In the genomic region with DNA sequence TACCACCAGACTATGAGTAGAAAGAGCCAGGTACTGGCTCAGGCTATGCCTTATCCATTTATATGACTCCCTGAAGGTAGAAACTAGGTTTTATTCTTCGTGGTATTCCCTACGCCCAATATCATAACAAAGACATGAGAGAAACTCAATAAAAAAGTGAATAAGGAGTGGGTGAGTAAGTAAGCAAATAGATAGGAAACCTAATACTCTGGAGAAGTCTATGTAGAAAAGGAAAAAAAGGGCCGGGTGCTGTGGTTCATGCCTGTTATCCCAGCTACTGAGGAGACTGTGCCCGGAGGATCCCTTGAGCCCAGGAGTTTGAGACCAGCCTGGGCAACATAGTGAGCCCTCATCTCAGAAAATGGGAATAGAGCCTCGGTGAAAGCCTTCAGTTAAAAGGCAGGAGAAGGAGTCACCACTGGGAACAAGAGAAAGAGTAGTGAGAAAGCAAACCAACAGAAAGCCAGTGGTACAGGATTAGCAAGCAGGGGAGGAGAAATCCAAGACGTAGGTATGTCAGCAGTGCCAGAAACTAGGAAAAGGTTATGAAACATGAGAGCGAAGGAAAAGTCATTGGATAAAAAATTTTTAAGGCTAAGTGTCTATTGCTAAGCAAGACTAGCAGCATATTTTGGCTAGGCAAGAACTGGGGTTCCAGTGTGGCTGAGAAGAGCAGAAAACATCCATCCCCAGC, we compare ENCODE assay signal across 17 cellular contexts. TPM values are rescaled to one million over a fixed set of nuclear protein-coding genes. Genes with fewer than 3 reads are reported as not detected.
A peak's percentile ranks its signal among the peaks of the same experiment; 100 is the strongest.
DNase-seq lines count a peak whose midpoint lies in the region; ATAC-seq and TF ChIP-seq lines count a peak whose summit lies in the region.
"Had no signal": no experiment of that assay in that cellular context is flagged by ENCODE, and none has a peak within 500 bp of the region (broad histone marks: within the 10 kb centered on the region; RNA-seq: fewer than 3 reads in every experiment).

No MANE protein-coding gene starts in this region.

- TF ChIP-seq CTCF in HEK293 (tag by site-specific recombination; IDR thresholded peaks at IDR 0.05) (no peak), RWPE2 (IDR thresholded peaks at IDR 0.05; ENCODE audit: poor library complexity, severe bottlenecking) (no peak), osteoblast (IDR thresholded peaks at IDR 0.05; ENCODE audit: extremely low read depth, low read depth, low read length) (no peak)

- POLR2A ChIA-PET in HEK293 (lab: Yijun Ruan, JAX): interaction anchor here (0.6 to 1.3 kb wide), 2 partner anchors 14 to 1149 kb away, joined by 4 to 8 read pairs; no protein-coding TSS in a partner anchor

- CTCF ChIA-PET in HEK293 (lab: Yijun Ruan, JAX): interaction anchor here (0.5 to 4.9 kb wide), 3 partner anchors 68 to 163 kb away, joined by 3 to 91 read pairs (median 4); no protein-coding TSS in a partner anchor

- DNase-seq in RWPE2 (ENCODE audit: low spot score) (no peak), osteoblast (ENCODE audit: insufficient read length, low spot score, missing footprints) (peak; percentile 84), SIG-M5 (lab: John Stamatoyannopoulos, UW) (no peak), HuH-7 (ENCODE audit: low spot score) (no peak), DMS79 (lab: John Stamatoyannopoulos, UW) (no peak)
- DNase-seq: CD4-positive, CD25-positive, alpha-beta regulatory T cell; GOT3; MM.1S; NCI-H1105; NCI-H1694 treated with DMSO at 0.1 percent for 48 hours; NCI-H226; NCI-H524 treated with DMSO at 0.1 percent for 48 hours had no signal

- peak overlapping the region; percentile 46 for H3K4me2 ChIP-seq in osteoblast (ENCODE audit: insufficient read depth, low read length)

- H3K79me2 ChIP-seq in osteoblast (ENCODE audit: insufficient read depth, low read length): no peaks in the 10 kb centered on the region

- ATAC-seq in RWPE2 (ENCODE audit: low read depth): peak; percentile 69
- ATAC-seq in HG03565 (IDR thresholded peaks at IDR 0.05; ENCODE audit: unreplicated experiment): no peak
- ATAC-seq: HepG2 had no signal

- H2AFZ ChIP-seq in osteoblast (ENCODE audit: low read length): peak overlapping the region; percentile 52

- H3K27ac ChIP-seq in HEK293 (ENCODE audit: extremely low read depth, low read depth, low read length): no peak overlapping the region
- H3K27ac ChIP-seq in RWPE2 (ENCODE audit: poor library complexity, severe bottlenecking): peak overlapping the region; percentile 11
- peak overlapping the region; percentile 60 for H3K27ac ChIP-seq in osteoblast (ENCODE audit: low read depth, low read length)

- H3K4me1 ChIP-seq in HEK293 (ENCODE audit: control insufficient read depth, insufficient read depth, low read length): peaks cover 2% of the 10 kb centered on the region; the same call in 1 of the 2 replicates
- peaks cover 36% of the 10 kb centered on the region for H3K4me1 ChIP-seq in RWPE2 (ENCODE audit: insufficient read depth, poor library complexity, severe bottlenecking)
- peaks cover 45% of the 10 kb centered on the region for H3K4me1 ChIP-seq in osteoblast (ENCODE audit: insufficient read depth, low read length)

- no peaks in the 10 kb centered on the region for H3K36me3 ChIP-seq in HEK293 (ENCODE audit: control insufficient read depth in 2 of 2, insufficient read depth in 1 of 2, low read length in 2 of 2)
- H3K36me3 ChIP-seq in RWPE2 (ENCODE audit: low read depth): no peaks in the 10 kb centered on the region
- no peaks in the 10 kb centered on the region for H3K36me3 ChIP-seq in osteoblast (ENCODE audit: insufficient read depth, low read length)

- no peaks in the 10 kb centered on the region for H4K20me1 ChIP-seq in osteoblast (ENCODE audit: insufficient read depth, low read length)

- H3K4me3 ChIP-seq in HEK293 (ENCODE audit: low read depth, low read length) (no peak overlapping the region), RWPE2 (ENCODE audit: severe bottlenecking) (no peak overlapping the region), osteoblast (ENCODE audit: insufficient read depth, low read length) (no peak overlapping the region)

- no peaks in the 10 kb centered on the region for H3K9me3 ChIP-seq in HEK293 (ENCODE audit: control insufficient read depth, insufficient read depth, low read depth, low read length)
- no peaks in the 10 kb centered on the region for H3K9me3 ChIP-seq in RWPE2 (ENCODE audit: severe bottlenecking)
- no peaks in the 10 kb centered on the region for H3K9me3 ChIP-seq in osteoblast (ENCODE audit: low read depth, low read length)

- H3K27me3 ChIP-seq in RWPE2 (ENCODE audit: insufficient read depth, poor library complexity, severe bottlenecking) (no peaks in the 10 kb centered on the region), osteoblast (ENCODE audit: insufficient read depth, low read length) (no peaks in the 10 kb centered on the region)

TF ChIP-seq in HEK293, 187 proteins besides CTCF, POLR2A, EP300 and RAD21 (continues in another document):
- TF ChIP-seq ZBTB20 (tag by site-specific recombination; IDR thresholded peaks at IDR 0.05): 0 out of 2 replicates have a peak, but pooled peaks have one; percentile 12
- no peak for TF ChIP-seq ZNF624 (tag by site-specific recombination; IDR thresholded peaks at IDR 0.05)
- no peak for TF ChIP-seq SCRT1 (tag by site-specific recombination; IDR thresholded peaks at IDR 0.05; ENCODE audit: borderline replicate concordance)
- TF ChIP-seq ZNF23 (tag by site-specific recombination; IDR thresholded peaks at IDR 0.05; ENCODE audit: borderline replicate concordance): no peak
- no peak for TF ChIP-seq KLF16 (tag by site-specific recombination; IDR thresholded peaks at IDR 0.05)
- TF ChIP-seq ZNF18 (tag by site-specific recombination; IDR thresholded peaks at IDR 0.05): no peak
- no peak for TF ChIP-seq ZNF404 (tag by site-specific recombination; IDR thresholded peaks at IDR 0.05)
- no peak for TF ChIP-seq ZFP69B (tag by site-specific recombination; IDR thresholded peaks at IDR 0.05)
- TF ChIP-seq, protein P1, sequence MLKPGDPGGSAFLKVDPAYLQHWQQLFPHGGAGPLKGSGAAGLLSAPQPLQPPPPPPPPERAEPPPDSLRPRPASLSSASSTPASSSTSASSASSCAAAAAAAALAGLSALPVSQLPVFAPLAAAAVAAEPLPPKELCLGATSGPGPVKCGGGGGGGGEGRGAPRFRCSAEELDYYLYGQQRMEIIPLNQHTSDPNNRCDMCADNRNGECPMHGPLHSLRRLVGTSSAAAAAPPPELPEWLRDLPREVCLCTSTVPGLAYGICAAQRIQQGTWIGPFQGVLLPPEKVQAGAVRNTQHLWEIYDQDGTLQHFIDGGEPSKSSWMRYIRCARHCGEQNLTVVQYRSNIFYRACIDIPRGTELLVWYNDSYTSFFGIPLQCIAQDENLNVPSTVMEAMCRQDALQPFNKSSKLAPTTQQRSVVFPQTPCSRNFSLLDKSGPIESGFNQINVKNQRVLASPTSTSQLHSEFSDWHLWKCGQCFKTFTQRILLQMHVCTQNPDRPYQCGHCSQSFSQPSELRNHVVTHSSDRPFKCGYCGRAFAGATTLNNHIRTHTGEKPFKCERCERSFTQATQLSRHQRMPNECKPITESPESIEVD (tag by site-specific recombination; IDR thresholded peaks at IDR 0.05): peak; percentile 76
- TF ChIP-seq, protein P2, sequence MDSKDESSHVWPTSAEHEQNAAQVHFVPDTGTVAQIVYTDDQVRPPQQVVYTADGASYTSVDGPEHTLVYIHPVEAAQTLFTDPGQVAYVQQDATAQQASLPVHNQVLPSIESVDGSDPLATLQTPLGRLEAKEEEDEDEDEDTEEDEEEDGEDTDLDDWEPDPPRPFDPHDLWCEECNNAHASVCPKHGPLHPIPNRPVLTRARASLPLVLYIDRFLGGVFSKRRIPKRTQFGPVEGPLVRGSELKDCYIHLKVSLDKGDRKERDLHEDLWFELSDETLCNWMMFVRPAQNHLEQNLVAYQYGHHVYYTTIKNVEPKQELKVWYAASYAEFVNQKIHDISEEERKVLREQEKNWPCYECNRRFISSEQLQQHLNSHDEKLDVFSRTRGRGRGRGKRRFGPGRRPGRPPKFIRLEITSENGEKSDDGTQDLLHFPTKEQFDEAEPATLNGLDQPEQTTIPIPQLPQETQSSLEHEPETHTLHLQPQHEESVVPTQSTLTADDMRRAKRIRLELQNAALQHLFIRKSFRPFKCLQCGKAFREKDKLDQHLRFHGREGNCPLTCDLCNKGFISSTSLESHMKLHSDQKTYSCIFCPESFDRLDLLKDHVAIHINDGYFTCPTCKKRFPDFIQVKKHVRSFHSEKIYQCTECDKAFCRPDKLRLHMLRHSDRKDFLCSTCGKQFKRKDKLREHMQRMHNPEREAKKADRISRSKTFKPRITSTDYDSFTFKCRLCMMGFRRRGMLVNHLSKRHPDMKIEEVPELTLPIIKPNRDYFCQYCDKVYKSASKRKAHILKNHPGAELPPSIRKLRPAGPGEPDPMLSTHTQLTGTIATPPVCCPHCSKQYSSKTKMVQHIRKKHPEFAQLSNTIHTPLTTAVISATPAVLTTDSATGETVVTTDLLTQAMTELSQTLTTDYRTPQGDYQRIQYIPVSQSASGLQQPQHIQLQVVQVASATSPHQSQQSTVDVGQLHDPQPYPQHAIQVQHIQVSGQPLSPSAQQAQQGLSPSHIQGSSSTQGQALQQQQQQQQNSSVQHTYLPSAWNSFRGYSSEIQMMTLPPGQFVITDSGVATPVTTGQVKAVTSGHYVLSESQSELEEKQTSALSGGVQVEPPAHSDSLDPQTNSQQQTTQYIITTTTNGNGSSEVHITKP (tag by site-specific recombination; IDR thresholded peaks at IDR 0.05): peak; percentile 56; the same call in 1 of the 2 replicates
- TF ChIP-seq ZBTB17 (tag by site-specific recombination; IDR thresholded peaks at IDR 0.05): peak; percentile 13; the same call in 1 of the 2 replicates
- no peak for TF ChIP-seq ZNF830 (tag by site-specific recombination; IDR thresholded peaks at IDR 0.05; ENCODE audit: low read depth)
- TF ChIP-seq ZFP37 (tag by site-specific recombination; IDR thresholded peaks at IDR 0.05): no peak
- no peak for TF ChIP-seq KLF8 (tag by site-specific recombination; IDR thresholded peaks at IDR 0.05)
- TF ChIP-seq ZNF426 (tag by site-specific recombination; IDR thresholded peaks at IDR 0.05): no peak
- peak; percentile 53 for TF ChIP-seq OSR2 (tag by site-specific recombination; IDR thresholded peaks at IDR 0.05)

RNA-seq across cellular contexts. Expression of gene OR6J1, which starts 6.0 kb away (rescaled TPM):
- not detected in 2 replicates for total RNA-seq in osteoblast
- total RNA-seq: B cell; CD4-positive, CD25-positive, alpha-beta regulatory T cell; HepG2; RPMI7951 had no signal

RNA-seq across cellular contexts. Expression of gene ABHD4, which starts 52.1 kb away (rescaled TPM):
- 52.1 and 54.2 TPM in 2 replicates for total RNA-seq in osteoblast
